In the genomic region with DNA sequence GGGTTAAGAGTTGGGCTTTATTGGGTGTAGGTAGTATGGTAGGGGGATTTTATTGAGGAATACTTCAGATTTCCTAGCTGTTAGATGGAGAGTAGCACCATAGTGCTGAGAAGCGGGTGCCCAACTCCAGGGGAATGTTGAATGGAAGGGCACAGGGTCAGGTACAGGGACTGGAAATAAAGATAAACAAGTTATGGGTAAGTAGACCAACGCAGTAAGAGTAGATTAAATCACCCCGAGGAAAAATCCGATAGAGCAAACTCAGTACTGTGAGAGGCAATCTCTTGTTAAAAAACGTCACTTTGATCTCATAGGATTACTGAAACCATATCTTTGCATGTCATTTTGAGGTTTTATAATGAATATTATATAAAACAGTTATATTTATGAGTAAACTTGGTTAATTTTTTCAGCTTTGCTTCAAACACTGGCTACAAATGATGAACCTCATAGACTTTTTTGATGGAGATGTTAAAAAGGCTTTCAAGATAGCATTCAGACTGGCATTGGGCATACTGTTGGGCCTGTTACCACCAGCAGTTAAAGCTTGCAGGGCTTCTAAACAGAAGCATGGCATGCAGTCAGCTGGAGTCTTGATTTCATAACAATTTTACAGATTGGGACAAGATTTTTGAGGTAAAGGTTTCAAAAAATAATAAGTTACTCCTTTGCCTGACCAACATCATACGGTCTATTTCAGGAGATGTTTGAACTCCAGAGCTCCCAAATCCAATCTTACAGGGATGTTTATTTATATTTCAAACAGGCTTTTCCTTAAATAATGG, we compare ENCODE assay signal across 10 cellular contexts. TPM values are rescaled to one million over a fixed set of nuclear protein-coding genes. Genes with fewer than 3 reads are reported as not detected.
A peak's percentile ranks its signal among the peaks of the same experiment; 100 is the strongest.
DNase-seq lines count a peak whose midpoint lies in the region; ATAC-seq and TF ChIP-seq lines count a peak whose summit lies in the region.
"Had no signal": no experiment of that assay in that cellular context is flagged by ENCODE, and none has a peak within 500 bp of the region (broad histone marks: within the 10 kb centered on the region; RNA-seq: fewer than 3 reads in every experiment).

No MANE protein-coding gene starts in this region.

- peak overlapping the region; percentile 65 to 76 for H3K4me3 Mint-ChIP-seq in activated T-cell treated with anti-CD3 and anti-CD28 coated beads, Interleukin-2, amount 50 U/mL, for 72 hours
- no peak overlapping the region for H3K4me3 Mint-ChIP-seq in activated T-helper 17 cell treated with anti-CD3 and anti-CD28 coated beads, Interleukin-2, amount 50 U/mL, for 72 hours

- in situ Hi-C loops in KBM-7 (cut with MboI; ENCODE audit: low pct_unique_long_range_greater_than_20kb, low sequenced_read_pairs): no loop called here

- H3K4me3 ChIP-seq in fibroblast of the aortic adventitia (ENCODE audit: low read depth, low read length): peak overlapping the region; percentile 9
- no peak overlapping the region for H3K4me3 ChIP-seq in thyroid gland (replicated peaks in 1 of 3)

- peak in 1 of 2 donors; percentile 12 for DNase-seq in activated T-cell treated with anti-CD3 and anti-CD28 coated beads, Interleukin-2, amount 50 U/mL, for 72 hours
- DNase-seq in activated T-cell treated with anti-CD3 and anti-CD28 coated beads for 4 hours: no peak
- DNase-seq in fibroblast of the aortic adventitia (ENCODE audit: low read depth): no peak
- DNase-seq in thyroid gland: no peak
- no peak for DNase-seq in KBM-7
- no peak for DNase-seq in NCI-H1092 treated with DMSO at 0.1 percent for 48 hours (lab: John Stamatoyannopoulos, UW)
- DNase-seq: NCI-H187 had no signal

- TF ChIP-seq POLR2A in thyroid gland (IDR thresholded peaks at IDR 0.05): no peak

- no peaks in the 10 kb centered on the region for H3K27me3 ChIP-seq in thyroid gland

- intact Hi-C loops in thyroid gland (cut with DNase I): loop anchor here (10.0 kb wide), 1 partner anchor 381 kb away; no protein-coding TSS in a partner anchor

- H3K27me3 Mint-ChIP-seq in activated T-cell treated with anti-CD3 and anti-CD28 coated beads, Interleukin-2, amount 50 U/mL, for 72 hours (ENCODE audit: low read depth): no peaks in the 10 kb centered on the region
- no peaks in the 10 kb centered on the region for H3K27me3 Mint-ChIP-seq in activated T-helper 17 cell treated with anti-CD3 and anti-CD28 coated beads, Interleukin-2, amount 50 U/mL, for 72 hours

- TF ChIP-seq CTCF in fibroblast of the aortic adventitia (IDR thresholded peaks at IDR 0.05; ENCODE audit: insufficient read depth, low read length) (no peak), thyroid gland (IDR thresholded peaks at IDR 0.05) (no peak)

- H3K9me3 ChIP-seq in thyroid gland: no peaks in the 10 kb centered on the region

- peaks cover 31% of the 10 kb centered on the region for H3K4me1 Mint-ChIP-seq in activated T-cell treated with anti-CD3 and anti-CD28 coated beads, Interleukin-2, amount 50 U/mL, for 72 hours (ENCODE audit: low read depth)
- H3K4me1 Mint-ChIP-seq in activated T-helper 17 cell treated with anti-CD3 and anti-CD28 coated beads, Interleukin-2, amount 50 U/mL, for 72 hours: peaks cover 21% of the 10 kb centered on the region

- 78 to 81% methylated on average over 6 of the region's 6 CpGs for WGBS in thyroid gland, 2 donors

- H3K4me1 ChIP-seq in thyroid gland: peaks cover 26 to 28% of the 10 kb centered on the region in 2 donors

- peak overlapping the region; percentile 8 to 71 (median 53) for H3K27ac ChIP-seq in thyroid gland
- H3K27ac ChIP-seq: HL-60 had no signal

- peak overlapping the region; percentile 100 for H3K27ac Mint-ChIP-seq in activated T-cell treated with anti-CD3 and anti-CD28 coated beads, Interleukin-2, amount 50 U/mL, for 72 hours
- no peak overlapping the region for H3K27ac Mint-ChIP-seq in activated T-helper 17 cell treated with anti-CD3 and anti-CD28 coated beads, Interleukin-2, amount 50 U/mL, for 72 hours

- no peaks in the 10 kb centered on the region for H3K9me3 Mint-ChIP-seq in activated T-cell treated with anti-CD3 and anti-CD28 coated beads, Interleukin-2, amount 50 U/mL, for 72 hours
- no peaks in the 10 kb centered on the region for H3K9me3 Mint-ChIP-seq in activated T-helper 17 cell treated with anti-CD3 and anti-CD28 coated beads, Interleukin-2, amount 50 U/mL, for 72 hours

- H3K36me3 Mint-ChIP-seq in activated T-cell treated with anti-CD3 and anti-CD28 coated beads, Interleukin-2, amount 50 U/mL, for 72 hours (ENCODE audit: insufficient read depth in 2 of 2): no peaks in the 10 kb centered on the region
- peaks cover 10% of the 10 kb centered on the region for H3K36me3 Mint-ChIP-seq in activated T-helper 17 cell treated with anti-CD3 and anti-CD28 coated beads, Interleukin-2, amount 50 U/mL, for 72 hours (ENCODE audit: low read depth)

- ATAC-seq in activated T-cell treated with anti-CD3 and anti-CD28 coated beads, Interleukin-2, amount 50 U/mL, for 72 hours (replicated peaks in 1 of 2): peak; percentile 64 to 73
- peak; percentile 59 for ATAC-seq in activated T-helper 17 cell treated with anti-CD3 and anti-CD28 coated beads, Interleukin-2, amount 50 U/mL, for 72 hours (replicated peaks)
- no peak for ATAC-seq in GM19463 (IDR thresholded peaks at IDR 0.05; ENCODE audit: unreplicated experiment)

- H3K36me3 ChIP-seq in thyroid gland: no peaks in the 10 kb centered on the region

RNA-seq across cellular contexts. Expression of gene AHR, which starts 7.1 kb away (rescaled TPM):
- 10 to 100 TPM; 36.4 to 42.8 TPM for total RNA-seq in activated T-cell treated with anti-CD3 and anti-CD28 coated beads, Interleukin-2, amount 50 U/mL, for 72 hours
- total RNA-seq in activated T-helper 17 cell treated with anti-CD3 and anti-CD28 coated beads, Interleukin-2, amount 50 U/mL, for 72 hours: 10 to 100 TPM; 62.0 to 64.3 TPM
- total RNA-seq in fibroblast of the aortic adventitia (ENCODE audit: low replicate concordance) (326 and 493 TPM in 2 replicates), thyroid gland (100 to 1,000 TPM in 1 of 4 donors, 10 to 100 TPM in 3; 68.3 to 127 (median 84.7) TPM)
